In genomic region chr15:50280271-50280670, GRCh38 we compare ENCODE assay signal across 24 cellular contexts. TPM values are rescaled to one million over a fixed set of nuclear protein-coding genes. Genes with fewer than 3 reads are reported as not detected.
A peak's percentile ranks its signal among the peaks of the same experiment; 100 is the strongest.
DNase-seq lines count a peak whose midpoint lies in the region; ATAC-seq and TF ChIP-seq lines count a peak whose summit lies in the region.
"Had no signal": no experiment of that assay in that cellular context is flagged by ENCODE, and none has a peak within 500 bp of the region (broad histone marks: within the 10 kb centered on the region; RNA-seq: fewer than 3 reads in every experiment).

No MANE protein-coding gene starts in this region.

- in situ Hi-C loops in ACHN (cut with HindIII; ENCODE audit: low pct_ligation_motif_present, low pct_unique_long_range_greater_than_20kb, low sequenced_read_pairs): no loop called here

- no peaks in the 10 kb centered on the region for H3K36me3 ChIP-seq in kidney epithelial cell (ENCODE audit: control insufficient read depth, insufficient read depth, low read length)
- H3K36me3 ChIP-seq: adrenal gland, BE2C, transverse colon had no signal

- H3K27me3 ChIP-seq in kidney epithelial cell (ENCODE audit: control insufficient read depth, insufficient read depth, low read length): no peaks in the 10 kb centered on the region
- H3K27me3 ChIP-seq: adrenal gland, BE2C, transverse colon had no signal

- ATAC-seq in HG02759 (IDR thresholded peaks at IDR 0.05; ENCODE audit: unreplicated experiment) (no peak), HG02610 (IDR thresholded peaks at IDR 0.05; ENCODE audit: unreplicated experiment) (no peak)
- ATAC-seq: CD8-positive, alpha-beta T cell; sciatic nerve had no signal

- TF ChIP-seq CTCF in kidney epithelial cell (IDR thresholded peaks at IDR 0.05; ENCODE audit: insufficient read depth, low read length, poor library complexity, severe bottlenecking): no peak

- peak; percentile 67 for DNase-seq in ACHN
- peak; percentile 38 for DNase-seq in HT1080 (ENCODE audit: low read depth)
- DNase-seq in astrocyte of the hippocampus (ENCODE audit: low read depth, low spot score): peak; percentile 72
- peak; percentile 35 for DNase-seq in kidney epithelial cell (ENCODE audit: low read depth)
- no peak for DNase-seq in hippocampal formation (lab: John Stamatoyannopoulos, UW)
- DNase-seq in caudate nucleus (lab: John Stamatoyannopoulos, UW): no peak
- DNase-seq: activated CD4-positive, alpha-beta T cell treated with anti-CD3 and anti-CD28 coated beads, Interleukin-2, amount 50 U/mL, for 1 hour; activated naive CD4-positive, alpha-beta T cell treated with Interleukin-2 at 50 U/mL for 16 hours; adrenal gland; BE2C; CD8-positive, alpha-beta T cell; glutamatergic neuron; H7; Karpas-422; NCI-H146; NCI-H345; NCI-H69; SIG-M5; stimulated activated CD4-positive, alpha-beta T cell treated with anti-CD3 and anti-CD28 coated beads, Interleukin-4, amount 100 ng/mL, for 1 hour; transverse colon had no signal

- H3K4me3 ChIP-seq in kidney epithelial cell (ENCODE audit: low read depth, low read length): no peak overlapping the region
- H3K4me3 ChIP-seq: adrenal gland, transverse colon had no signal

- no peak overlapping the region for H3K27ac ChIP-seq in caudate nucleus (ENCODE audit: low read depth, low read length)
- H3K27ac ChIP-seq: adrenal gland, transverse colon had no signal

RNA-seq across cellular contexts. Expression of gene HDC, which starts 14.7 kb away (rescaled TPM):
- total RNA-seq in HT1080 (2014; rRNA removed; shearing (Covaris generic)): not detected in 2 replicates
- not detected in 2 replicates for polyA plus RNA-seq in HT1080 (2015; cell fraction: cytosol; rRNA removed)
- not detected in 2 replicates for polyA plus RNA-seq in HT1080 (2015; cell fraction: nucleus; rRNA removed)
- not detected in 2 replicates for total RNA-seq in kidney epithelial cell
- total RNA-seq: CD8-positive, alpha-beta T cell; endothelial cell of umbilical vein; H7 had no signal
- polyA plus RNA-seq: endothelial cell of umbilical vein had no signal

Comparison
In these comparisons a context has a peak if more than half of its experiments do, and no peak if none do; other contexts are left out.
1. DNase-seq: peak in ACHN (single experiment), HT1080 (single experiment), astrocyte of the hippocampus (single experiment) and kidney epithelial cell (single experiment); none in hippocampal formation (0 of 2) and caudate nucleus (0 of 61).